Comparison of ENCODE assay signal across 21 cellular contexts in genomic region chr21:31735518-31735992, GRCh38.
"Had no signal": no experiment of that assay in that cellular context is flagged by ENCODE, and none has a peak within 500 bp of the region (broad histone marks: within the 10 kb centered on the region; RNA-seq: fewer than 3 reads in every experiment).

No MANE protein-coding gene starts in this region.

- H3K36me3 ChIP-seq: ascending aorta, prostate gland, right atrium auricular region, stomach, upper lobe of left lung had no signal

- H3K9me3 ChIP-seq: ascending aorta, prostate gland, right atrium auricular region, stomach, testis, upper lobe of left lung had no signal

- H3K4me3 ChIP-seq: ascending aorta, coronary artery, lung, prostate gland, right atrium auricular region, stomach, testis, upper lobe of left lung had no signal

- H3K36me3 Mint-ChIP-seq: activated naive CD4-positive, alpha-beta T cell treated with anti-CD3 and anti-CD28 coated beads, Interleukin-2, amount 50 U/mL, for 24 hours had no signal

- H3K4me3 Mint-ChIP-seq: activated CD4-positive, alpha-beta T cell treated with anti-CD3 and anti-CD28 coated beads for 36 hours; activated naive CD4-positive, alpha-beta T cell treated with anti-CD3 and anti-CD28 coated beads, Interleukin-2, amount 50 U/mL, for 24 hours; central memory CD8-positive, alpha-beta T cell had no signal

- FAIRE-seq: frontal cortex, keratinocyte had no signal

- ATAC-seq: activated CD4-positive, alpha-beta T cell treated with anti-CD3 and anti-CD28 coated beads for 36 hours had no signal

- H3K27me3 Mint-ChIP-seq: activated CD4-positive, alpha-beta T cell treated with anti-CD3 and anti-CD28 coated beads for 36 hours; activated naive CD4-positive, alpha-beta T cell treated with anti-CD3 and anti-CD28 coated beads, Interleukin-2, amount 50 U/mL, for 24 hours; central memory CD8-positive, alpha-beta T cell had no signal

- H3K27ac Mint-ChIP-seq: activated CD4-positive, alpha-beta T cell treated with anti-CD3 and anti-CD28 coated beads for 36 hours; activated naive CD4-positive, alpha-beta T cell treated with anti-CD3 and anti-CD28 coated beads, Interleukin-2, amount 50 U/mL, for 24 hours had no signal

- H3K4me1 Mint-ChIP-seq: activated CD4-positive, alpha-beta T cell treated with anti-CD3 and anti-CD28 coated beads for 36 hours; central memory CD8-positive, alpha-beta T cell had no signal

- DNase-seq: activated CD4-positive, alpha-beta T cell treated with anti-CD3 and anti-CD28 coated beads for 36 hours; activated CD4-positive, alpha-beta T cell treated with anti-CD3 and anti-CD28 coated beads, Interleukin-2, amount 50 U/mL, for 48 hours; activated gamma-delta T cell; head of caudate nucleus; midbrain; stimulated activated CD4-positive, alpha-beta T cell treated with anti-CD3 and anti-CD28 coated beads, Interleukin-12 subunit alpha, Interleukin-12 subunit beta, amount 100 ng/mL, for 4 hours; stimulated activated CD4-positive, alpha-beta T cell treated with anti-CD3 and anti-CD28 coated beads, Interleukin-1b, Interleukin-23, amount 100 ng/mL, for 48 hours; stomach; T-helper 2 cell; testis; upper lobe of left lung; WERI-Rb-1 had no signal

- H3K27me3 ChIP-seq: ascending aorta, right atrium auricular region, stomach, testis, upper lobe of left lung had no signal

- H3K4me1 ChIP-seq: prostate gland had no signal

- H3K27ac ChIP-seq: ascending aorta, coronary artery, prostate gland, right atrium auricular region, stomach, testis, upper lobe of left lung, WERI-Rb-1 had no signal

- H3K9me3 Mint-ChIP-seq: activated naive CD4-positive, alpha-beta T cell treated with anti-CD3 and anti-CD28 coated beads, Interleukin-2, amount 50 U/mL, for 24 hours; central memory CD8-positive, alpha-beta T cell had no signal
